20 cellular contexts compared by ENCODE assay signal in genomic region chr11:2507945-2508749, GRCh38.
A peak's percentile ranks its signal among the peaks of the same experiment; 100 is the strongest.
DNase-seq lines count a peak whose midpoint lies in the region; ATAC-seq and TF ChIP-seq lines count a peak whose summit lies in the region.
"Had no signal": no experiment of that assay in that cellular context is flagged by ENCODE, and none has a peak within 500 bp of the region (broad histone marks: within the 10 kb centered on the region; RNA-seq: fewer than 3 reads in every experiment).

No MANE protein-coding gene starts in this region.

- no peaks in the 10 kb centered on the region for H3F3A ChIP-seq in PC-9 (ENCODE audit: insufficient read depth, low read depth)

- intact Hi-C loops in PC-9 (cut with micrococcal nuclease; ENCODE audit: unreplicated experiment) = no loop called here

- ATAC-seq in omental fat pad (ENCODE audit: low FRiP score) (no peak), HG02763 (IDR thresholded peaks at IDR 0.05; ENCODE audit: unreplicated experiment) (no peak)
- ATAC-seq: left lung; psoas muscle; stimulated activated naive CD8-positive, alpha-beta T cell treated with anti-CD3 and anti-CD28 coated beads, Interleukin-15, Interleukin-2, amounts not matched to agents 100 U/mL and 50 U/mL, for 24 hours had no signal

- no peak overlapping the region for H2AFZ ChIP-seq in PC-9

- no peaks in the 10 kb centered on the region for H3K9me2 ChIP-seq in PC-9 (ENCODE audit: insufficient read depth)

- DNase-seq in AG20443 (ENCODE audit: low spot score) (peak; percentile 6), coronary artery (ENCODE audit: low spot score) (peak; percentile 64), omental fat pad (ENCODE audit: low spot score) (peak; percentile 15), PC-9 (no peak), foreskin melanocyte (no peak)
- DNase-seq: activated CD4-positive, CD25-positive, alpha-beta regulatory T cell treated with anti-CD3 and anti-CD28 coated beads, Interleukin-2, amount 50 U/mL, for 72 hours; cortex of kidney; DMS79 treated with DMSO at 0.1 percent for 48 hours; NCI-H1092 treated with DMSO at 0.1 percent for 48 hours; NCI-H2081; OCI-M1; SHP77; stimulated activated CD4-positive, alpha-beta T cell treated with anti-CD3 and anti-CD28 coated beads, Interleukin-4, amount 100 ng/mL, for 1 hour; stimulated activated naive CD8-positive, alpha-beta T cell treated with anti-CD3 and anti-CD28 coated beads, Interleukin-15, Interleukin-2, amounts not matched to agents 100 U/mL and 50 U/mL, for 24 hours; thyroid gland had no signal

- H3K4me2 ChIP-seq in BLaER1 treated with 17β-estradiol and CSF1 and Interleukin-3, amounts not matched to agents 10 nM and 100 nM = peak overlapping the region; percentile 73 to 99 (median 94); a peak in 20 of 22 replicates
- H3K4me2 ChIP-seq in PC-9 = no peak overlapping the region
- H3K4me2 ChIP-seq: smooth muscle cell had no signal

- no peak overlapping the region for H3K27ac ChIP-seq in BLaER1 treated with 17β-estradiol and CSF1 and Interleukin-3, amounts not matched to agents 10 nM and 100 nM
- no peak overlapping the region for H3K27ac ChIP-seq in coronary artery
- H3K27ac ChIP-seq in PC-9 = no peak overlapping the region
- H3K27ac ChIP-seq: left lung, psoas muscle had no signal

- no peak for TF ChIP-seq CTCF in coronary artery (IDR thresholded peaks at IDR 0.05)
- TF ChIP-seq CTCF in omental fat pad (IDR thresholded peaks at IDR 0.05) = no peak
- no peak for TF ChIP-seq CTCF in PC-9 (conservative IDR thresholded peaks at IDR 0.05)

- BruUV-seq in PC-9 (replicated peaks; lab: Mats Ljungman, UMichigan) = no TSS peak

- no peak overlapping the region for H3K4me3 ChIP-seq in BLaER1 treated with 17β-estradiol and CSF1 and Interleukin-3, amounts not matched to agents 10 nM and 100 nM
- no peak overlapping the region for H3K4me3 ChIP-seq in coronary artery
- no peak overlapping the region for H3K4me3 ChIP-seq in PC-9
- H3K4me3 ChIP-seq: left lung, psoas muscle, smooth muscle cell, thyroid gland had no signal

- POLR2A ChIA-PET in PC-9 (lab: Charles Lee; ENCODE audit: unreplicated experiment) = no interaction called here

- H3K36me3 ChIP-seq in BLaER1 treated with 17β-estradiol and CSF1 and Interleukin-3, amounts not matched to agents 10 nM and 100 nM = no peaks in the 10 kb centered on the region
- H3K36me3 ChIP-seq in PC-9 (ENCODE audit: low read depth) = no peaks in the 10 kb centered on the region
- H3K36me3 ChIP-seq: left lung, thyroid gland had no signal

- H3K4me1 ChIP-seq in BLaER1 treated with 17β-estradiol and CSF1 and Interleukin-3, amounts not matched to agents 10 nM and 100 nM = peaks cover 48 to 57% (median 50%) of the 10 kb centered on the region in 10 experiments
- no peaks in the 10 kb centered on the region for H3K4me1 ChIP-seq in PC-9 (replicated peaks; ENCODE audit: insufficient read depth)
- H3K4me1 ChIP-seq: psoas muscle had no signal

- CTCF ChIA-PET in PC-9 (lab: Charles Lee) = interaction anchor here (0.6 kb wide), 1 partner anchor 203 kb away, joined by 3 read pairs; no protein-coding TSS in a partner anchor

- H3K9me3 ChIP-seq in BLaER1 treated with 17β-estradiol and CSF1 and Interleukin-3, amounts not matched to agents 10 nM and 100 nM (replicated peaks in 1 of 11) = no peaks in the 10 kb centered on the region
- H3K9me3 ChIP-seq in PC-9 (ENCODE audit: insufficient read depth, low read depth) = no peaks in the 10 kb centered on the region
- H3K9me3 ChIP-seq: left lung, psoas muscle, thyroid gland had no signal

- H3K79me2 ChIP-seq in PC-9 (ENCODE audit: low read depth) = no peaks in the 10 kb centered on the region

- H3K9ac ChIP-seq in BLaER1 treated with 17β-estradiol and CSF1 and Interleukin-3, amounts not matched to agents 10 nM and 100 nM = no peak overlapping the region

- no peaks in the 10 kb centered on the region for H3K27me3 ChIP-seq in BLaER1 treated with 17β-estradiol and CSF1 and Interleukin-3, amounts not matched to agents 10 nM and 100 nM
- H3K27me3 ChIP-seq in PC-9 (ENCODE audit: insufficient read depth, low read depth) = peaks cover 42% of the 10 kb centered on the region
- H3K27me3 ChIP-seq: left lung, thyroid gland had no signal

- H4K20me1 ChIP-seq in BLaER1 treated with 17β-estradiol and CSF1 and Interleukin-3, amounts not matched to agents 10 nM and 100 nM = peaks cover 0 to 30% (median 4%) of the 10 kb centered on the region in 11 experiments; a peak in 4 of 22 replicates
- no peaks in the 10 kb centered on the region for H4K20me1 ChIP-seq in PC-9 (ENCODE audit: insufficient read depth)

Comparison
In these comparisons a context has a peak if more than half of its experiments do, and no peak if none do; other contexts are left out.
1. DNase-seq: peak in AG20443 (single experiment), coronary artery (single experiment) and omental fat pad (single experiment); none in PC-9 (0 of 2) and foreskin melanocyte (single experiment).